15 cellular contexts compared by ENCODE assay signal in genomic region chrX:150616179-150616862, GRCh38.
"Had no signal": no experiment of that assay in that cellular context is flagged by ENCODE, and none has a peak within 500 bp of the region (broad histone marks: within the 10 kb centered on the region; RNA-seq: fewer than 3 reads in every experiment).

No MANE protein-coding gene starts in this region.

- ATAC-seq: heart left ventricle; left cardiac atrium; lower lobe of right lung; right cardiac atrium; stimulated activated naive CD8-positive, alpha-beta T cell treated with anti-CD3 and anti-CD28 coated beads, Interleukin-15, amount 100 ng/mL, for 72 hours; upper lobe of right lung had no signal

- H3K27ac Mint-ChIP-seq: activated naive CD4-positive, alpha-beta T cell treated with anti-CD3 and anti-CD28 coated beads for 36 hours; activated T-helper 2 cell treated with anti-CD3 and anti-CD28 coated beads, Interferon-gamma antibody, Interleukin-2, Interleukin-4, amounts not matched to agents 10 μg/mL and 5 μg/mL and 100 μg/mL, durations not matched to agents 14 hours and 24 hours and 36 hours; mesothelial cell of epicardium; progenitor cell of endocrine pancreas; stimulated activated naive CD8-positive, alpha-beta T cell treated with anti-CD3 and anti-CD28 coated beads, Interleukin-15, amount 100 ng/mL, for 72 hours had no signal

- H3K4me3 Mint-ChIP-seq: activated naive CD4-positive, alpha-beta T cell treated with anti-CD3 and anti-CD28 coated beads for 36 hours; mesothelial cell of epicardium; stimulated activated naive CD8-positive, alpha-beta T cell treated with anti-CD3 and anti-CD28 coated beads, Interleukin-15, amount 100 ng/mL, for 72 hours had no signal

- H3K36me3 ChIP-seq: cardiac muscle cell had no signal

- DNase-seq: activated CD4-positive, alpha-beta T cell treated with anti-CD3 and anti-CD28 coated beads, Interleukin-2, amount 50 U/mL, for 48 hours; activated naive CD4-positive, alpha-beta T cell treated with anti-CD3 and anti-CD28 coated beads for 36 hours; activated T-cell treated with anti-CD3 and anti-CD28 coated beads, Interleukin-2, amount 50 U/mL, for 1 hour; heart left ventricle; left cardiac atrium; lower lobe of right lung; right cardiac atrium; stimulated activated naive CD8-positive, alpha-beta T cell treated with anti-CD3 and anti-CD28 coated beads, Interleukin-15, amount 100 ng/mL, for 72 hours; upper lobe of right lung had no signal

- H3K9me3 ChIP-seq: heart left ventricle, lower lobe of right lung, upper lobe of right lung had no signal

- H3K27me3 Mint-ChIP-seq: progenitor cell of endocrine pancreas; stimulated activated naive CD8-positive, alpha-beta T cell treated with anti-CD3 and anti-CD28 coated beads, Interleukin-15, amount 100 ng/mL, for 72 hours had no signal

- H3K27me3 ChIP-seq: cardiac muscle cell, heart left ventricle, upper lobe of right lung had no signal

- H3K4me1 ChIP-seq: heart left ventricle, lower lobe of right lung, upper lobe of right lung had no signal

- H3K4me3 ChIP-seq: cardiac muscle cell, heart left ventricle, lower lobe of right lung, skin epidermis, upper lobe of right lung had no signal

- H3K27ac ChIP-seq: cardiac muscle cell, epithelial cell of prostate, heart left ventricle, lower lobe of right lung, skin epidermis, upper lobe of right lung had no signal

- H3K4me1 Mint-ChIP-seq: stimulated activated naive CD8-positive, alpha-beta T cell treated with anti-CD3 and anti-CD28 coated beads, Interleukin-15, amount 100 ng/mL, for 72 hours had no signal

- H3K9me3 Mint-ChIP-seq: activated naive CD4-positive, alpha-beta T cell treated with anti-CD3 and anti-CD28 coated beads for 36 hours; activated T-helper 2 cell treated with anti-CD3 and anti-CD28 coated beads, Interferon-gamma antibody, Interleukin-2, Interleukin-4, amounts not matched to agents 10 μg/mL and 5 μg/mL and 100 μg/mL, durations not matched to agents 14 hours and 24 hours and 36 hours; stimulated activated naive CD8-positive, alpha-beta T cell treated with anti-CD3 and anti-CD28 coated beads, Interleukin-15, amount 100 ng/mL, for 72 hours had no signal
